Comparison of ENCODE assay signal across 13 cellular contexts in the genomic region with DNA sequence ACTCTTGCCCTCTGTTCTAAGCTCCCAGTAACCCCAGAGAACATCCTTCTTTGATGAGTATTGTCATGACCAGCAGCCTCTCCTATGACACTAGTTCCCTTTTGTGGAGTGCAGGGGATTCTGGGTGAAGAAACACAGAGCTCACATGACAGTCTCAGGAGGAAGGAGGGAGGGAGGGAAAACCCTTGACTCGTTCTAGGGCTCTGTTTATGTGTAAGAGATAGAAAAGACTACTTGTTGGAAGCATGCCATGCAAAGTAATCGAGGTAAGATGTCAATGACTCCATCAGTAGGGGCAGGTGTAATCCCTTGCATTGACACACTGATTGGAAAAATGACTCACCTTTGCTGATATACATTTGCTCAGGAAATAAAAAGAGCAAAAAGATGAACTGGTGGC.
DNase-seq lines count a peak whose midpoint lies in the region; ATAC-seq and TF ChIP-seq lines count a peak whose summit lies in the region.
"Had no signal": no experiment of that assay in that cellular context is flagged by ENCODE, and none has a peak within 500 bp of the region (broad histone marks: within the 10 kb centered on the region; RNA-seq: fewer than 3 reads in every experiment).

No MANE protein-coding gene starts in this region.

- H4K8ac ChIP-seq in mesenchymal stem cell (ENCODE audit: low read length), result no peak overlapping the region

- H2AFZ ChIP-seq in mesenchymal stem cell (ENCODE audit: low read depth, low read length), result no peak overlapping the region
- H2AFZ ChIP-seq in SK-N-SH (ENCODE audit: low read depth), result no peak overlapping the region

- H4K20me1 ChIP-seq in SK-N-SH (ENCODE audit: insufficient read depth), result no peaks in the 10 kb centered on the region

- no peak overlapping the region for H3K9ac ChIP-seq in mesenchymal stem cell (ENCODE audit: low read length)
- H3K9ac ChIP-seq in SK-N-SH, result no peak overlapping the region

- no peaks in the 10 kb centered on the region for H3K9me3 ChIP-seq in mesenchymal stem cell (ENCODE audit: control insufficient read depth, low read length)
- no peaks in the 10 kb centered on the region for H3K9me3 ChIP-seq in SK-N-SH
- H3K9me3 ChIP-seq: heart right ventricle, left ventricle myocardium inferior, SJSA1 had no signal

- H2BK15ac ChIP-seq in mesenchymal stem cell (ENCODE audit: low read depth, poor library complexity, severe bottlenecking), result no peak overlapping the region

- 36% methylated on average over 2 of the region's 2 CpGs for WGBS in mesenchymal stem cell
- WGBS in SK-N-SH (ENCODE audit: low lambda C conversion rate), result 52% methylated on average over 2 of the region's 2 CpGs

- H3K4me1 ChIP-seq in mesenchymal stem cell (ENCODE audit: control insufficient read depth, insufficient read depth, low read depth, low read length) (no peaks in the 10 kb centered on the region), SK-N-SH (ENCODE audit: control insufficient read depth in 1 of 2, insufficient read depth in 2 of 2, low read depth in 1 of 2, low read length in 1 of 2) (no peaks in the 10 kb centered on the region)
- H3K4me1 ChIP-seq: left ventricle myocardium inferior, SJSA1 had no signal

- peak; percentile 10 for DNase-seq in RKO (ENCODE audit: low spot score)
- peak; percentile 49 for DNase-seq in mesenchymal stem cell
- no peak for DNase-seq in SK-N-SH
- no peak for DNase-seq in HPDE6-E6E7 (ENCODE audit: extremely low spot score)
- DNase-seq in stimulated activated CD4-positive, alpha-beta T cell treated with anti-CD3 and anti-CD28 coated beads, Interleukin-4, amount 100 ng/mL, for 4 hours, result no peak
- DNase-seq: activated effector memory CD4-positive, alpha-beta T cell treated with anti-CD3 and anti-CD28 coated beads, Interleukin-2, amount 50 U/mL, for 16 hours; heart right ventricle; left ventricle myocardium inferior; NCI-H748 treated with DMSO at 0.1 percent for 48 hours had no signal

- no peak for TF ChIP-seq EP300 in SK-N-SH (IDR thresholded peaks at IDR 0.05; ENCODE audit: borderline replicate concordance in 1 of 2, low read depth in 1 of 2, low read length in 1 of 2)

- no peak overlapping the region for H2AK5ac ChIP-seq in mesenchymal stem cell (ENCODE audit: low read length, severe bottlenecking)

- H3K27me3 ChIP-seq in mesenchymal stem cell (ENCODE audit: control insufficient read depth in 1 of 2, insufficient read depth in 1 of 2, low read length in 2 of 2), result no peaks in the 10 kb centered on the region
- H3K27me3 ChIP-seq in SK-N-SH (ENCODE audit: insufficient read depth), result no peaks in the 10 kb centered on the region
- H3K27me3 ChIP-seq: heart right ventricle, SJSA1 had no signal

- H3K27ac ChIP-seq in mesenchymal stem cell (ENCODE audit: low read length, poor library complexity, severe bottlenecking) (no peak overlapping the region), SK-N-SH (ENCODE audit: low read depth in 2 of 2, low read length in 1 of 2) (no peak overlapping the region)
- H3K27ac ChIP-seq: left ventricle myocardium inferior, SJSA1 had no signal

- H2BK12ac ChIP-seq in mesenchymal stem cell (ENCODE audit: low read length in 2 of 2), result no peak overlapping the region

- no peaks in the 10 kb centered on the region for H3K36me3 ChIP-seq in mesenchymal stem cell (ENCODE audit: control insufficient read depth in 1 of 2, insufficient read depth in 2 of 2, low read depth in 1 of 2, low read length in 2 of 2)
- no peaks in the 10 kb centered on the region for H3K36me3 ChIP-seq in SK-N-SH (replicated peaks in 1 of 2; ENCODE audit: control insufficient read depth in 1 of 2, insufficient read depth in 2 of 2, low read length in 1 of 2)
- H3K36me3 ChIP-seq: heart right ventricle, left ventricle myocardium inferior, SJSA1 had no signal

- no peak overlapping the region for H2BK120ac ChIP-seq in mesenchymal stem cell (ENCODE audit: low read depth, low read length)

- CTCF ChIA-PET in SK-N-SH (lab: Yijun Ruan, JAX), result interaction anchor here (1.2 kb wide), 1 partner anchor 11 kb away, joined by 4 read pairs; no protein-coding TSS in a partner anchor

- H3K14ac ChIP-seq in mesenchymal stem cell (ENCODE audit: low read length in 2 of 2), result no peak overlapping the region

- no peak overlapping the region for H3K23ac ChIP-seq in mesenchymal stem cell (ENCODE audit: low read length in 2 of 2)

- H3K79me1 ChIP-seq in mesenchymal stem cell (replicated peaks; ENCODE audit: low read length, poor library complexity, severe bottlenecking), result no peaks in the 10 kb centered on the region

- H3K79me2 ChIP-seq in SK-N-SH (ENCODE audit: insufficient read depth), result no peaks in the 10 kb centered on the region

- H2BK5ac ChIP-seq in mesenchymal stem cell (ENCODE audit: low read depth, low read length, poor library complexity, severe bottlenecking), result no peak overlapping the region

- H3K18ac ChIP-seq in mesenchymal stem cell (ENCODE audit: low read depth in 1 of 2, low read length in 2 of 2), result peak overlapping the region in 1 of 2 experiments; percentile 21

- H3K4me2 ChIP-seq in mesenchymal stem cell (ENCODE audit: low read length, poor library complexity, severe bottlenecking), result no peak overlapping the region
- H3K4me2 ChIP-seq in SK-N-SH, result no peak overlapping the region

- POLR2A ChIA-PET in SK-N-SH (lab: Yijun Ruan, JAX), result no interaction called here

- ATAC-seq in GM18868 (IDR thresholded peaks at IDR 0.05; ENCODE audit: unreplicated experiment), result peak; percentile 71
- peak; percentile 63 for ATAC-seq in HG02610 (IDR thresholded peaks at IDR 0.05; ENCODE audit: unreplicated experiment)
- ATAC-seq in HG03439 (IDR thresholded peaks at IDR 0.05; ENCODE audit: unreplicated experiment), result no peak

- H3K4ac ChIP-seq in mesenchymal stem cell (ENCODE audit: low read depth in 1 of 2, low read length in 2 of 2), result no peak overlapping the region

- no peak overlapping the region for H4K91ac ChIP-seq in mesenchymal stem cell (ENCODE audit: low read length)

- no peaks in the 10 kb centered on the region for H3K9me2 ChIP-seq in SK-N-SH

- no peak for TF ChIP-seq CTCF in SK-N-SH (IDR thresholded peaks at IDR 0.05)

- H3F3A ChIP-seq in SK-N-SH (replicated peaks; ENCODE audit: insufficient read depth), result no peaks in the 10 kb centered on the region

- no peak for TF ChIP-seq RAD21 in SK-N-SH (IDR thresholded peaks at IDR 0.05; ENCODE audit: low read length)

- H3K4me3 ChIP-seq in mesenchymal stem cell (ENCODE audit: insufficient read depth in 1 of 2, low read depth in 1 of 2, low read length in 2 of 2), result no peak overlapping the region
- no peak overlapping the region for H3K4me3 ChIP-seq in SK-N-SH (ENCODE audit: low read depth in 2 of 2, low read length in 1 of 2)
- H3K4me3 ChIP-seq: heart right ventricle, left ventricle myocardium inferior, SJSA1 had no signal

TF ChIP-seq in SK-N-SH, 30 proteins besides CTCF, POLR2A, EP300 and RAD21:
- no peak for TF ChIP-seq TEAD4 (IDR thresholded peaks at IDR 0.05; ENCODE audit: borderline replicate concordance, insufficient read depth)
- TF ChIP-seq SIN3A (IDR thresholded peaks at IDR 0.05; ENCODE audit: borderline replicate concordance, low read depth, low read length), result no peak
- no peak for TF ChIP-seq RCOR1 (IDR thresholded peaks at IDR 0.05; ENCODE audit: low read length)
- no peak for TF ChIP-seq FOSL2 (IDR thresholded peaks at IDR 0.05; ENCODE audit: borderline replicate concordance, low read depth)
- no peak for TF ChIP-seq SMC3 (IDR thresholded peaks at IDR 0.05; ENCODE audit: low read depth, low read length)
- no peak for TF ChIP-seq FOXJ3 (CRISPR knock-in tag; IDR thresholded peaks at IDR 0.05)
- no peak for TF ChIP-seq ELF1 (IDR thresholded peaks at IDR 0.05)
- TF ChIP-seq GATA2 (CRISPR knock-in tag; IDR thresholded peaks at IDR 0.05), result no peak
- TF ChIP-seq TAF1 (IDR thresholded peaks at IDR 0.05; ENCODE audit: borderline replicate concordance, low read depth, low read length), result no peak
- no peak for TF ChIP-seq CHD2 (IDR thresholded peaks at IDR 0.05; ENCODE audit: low read length, partially characterized antibody)
- no peak for TF ChIP-seq EZH2phosphoT487 (IDR thresholded peaks at IDR 0.05; ENCODE audit: borderline replicate concordance, low read depth)
- TF ChIP-seq, protein P1, sequence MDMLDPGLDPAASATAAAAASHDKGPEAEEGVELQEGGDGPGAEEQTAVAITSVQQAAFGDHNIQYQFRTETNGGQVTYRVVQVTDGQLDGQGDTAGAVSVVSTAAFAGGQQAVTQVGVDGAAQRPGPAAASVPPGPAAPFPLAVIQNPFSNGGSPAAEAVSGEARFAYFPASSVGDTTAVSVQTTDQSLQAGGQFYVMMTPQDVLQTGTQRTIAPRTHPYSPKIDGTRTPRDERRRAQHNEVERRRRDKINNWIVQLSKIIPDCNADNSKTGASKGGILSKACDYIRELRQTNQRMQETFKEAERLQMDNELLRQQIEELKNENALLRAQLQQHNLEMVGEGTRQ (IDR thresholded peaks at IDR 0.05; ENCODE audit: borderline replicate concordance, low read depth, low read length), result no peak
- TF ChIP-seq, protein P2, sequence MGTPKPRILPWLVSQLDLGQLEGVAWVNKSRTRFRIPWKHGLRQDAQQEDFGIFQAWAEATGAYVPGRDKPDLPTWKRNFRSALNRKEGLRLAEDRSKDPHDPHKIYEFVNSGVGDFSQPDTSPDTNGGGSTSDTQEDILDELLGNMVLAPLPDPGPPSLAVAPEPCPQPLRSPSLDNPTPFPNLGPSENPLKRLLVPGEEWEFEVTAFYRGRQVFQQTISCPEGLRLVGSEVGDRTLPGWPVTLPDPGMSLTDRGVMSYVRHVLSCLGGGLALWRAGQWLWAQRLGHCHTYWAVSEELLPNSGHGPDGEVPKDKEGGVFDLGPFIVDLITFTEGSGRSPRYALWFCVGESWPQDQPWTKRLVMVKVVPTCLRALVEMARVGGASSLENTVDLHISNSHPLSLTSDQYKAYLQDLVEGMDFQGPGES (IDR thresholded peaks at IDR 0.05; ENCODE audit: low read depth, low read length), result no peak
- TF ChIP-seq MEF2A (IDR thresholded peaks at IDR 0.05; ENCODE audit: borderline replicate concordance, low read depth), result no peak

Comparison
In these comparisons a context has a peak if more than half of its experiments do, and no peak if none do; other contexts are left out.
1. DNase-seq: peak in RKO (single experiment) and mesenchymal stem cell (single experiment); none in SK-N-SH (single experiment), HPDE6-E6E7 (single experiment) and stimulated activated CD4-positive, alpha-beta T cell treated with anti-CD3 and anti-CD28 coated beads, Interleukin-4, amount 100 ng/mL, for 4 hours (0 of 2).